ENCODE assay signal across 1 cellular context in the genomic region with DNA sequence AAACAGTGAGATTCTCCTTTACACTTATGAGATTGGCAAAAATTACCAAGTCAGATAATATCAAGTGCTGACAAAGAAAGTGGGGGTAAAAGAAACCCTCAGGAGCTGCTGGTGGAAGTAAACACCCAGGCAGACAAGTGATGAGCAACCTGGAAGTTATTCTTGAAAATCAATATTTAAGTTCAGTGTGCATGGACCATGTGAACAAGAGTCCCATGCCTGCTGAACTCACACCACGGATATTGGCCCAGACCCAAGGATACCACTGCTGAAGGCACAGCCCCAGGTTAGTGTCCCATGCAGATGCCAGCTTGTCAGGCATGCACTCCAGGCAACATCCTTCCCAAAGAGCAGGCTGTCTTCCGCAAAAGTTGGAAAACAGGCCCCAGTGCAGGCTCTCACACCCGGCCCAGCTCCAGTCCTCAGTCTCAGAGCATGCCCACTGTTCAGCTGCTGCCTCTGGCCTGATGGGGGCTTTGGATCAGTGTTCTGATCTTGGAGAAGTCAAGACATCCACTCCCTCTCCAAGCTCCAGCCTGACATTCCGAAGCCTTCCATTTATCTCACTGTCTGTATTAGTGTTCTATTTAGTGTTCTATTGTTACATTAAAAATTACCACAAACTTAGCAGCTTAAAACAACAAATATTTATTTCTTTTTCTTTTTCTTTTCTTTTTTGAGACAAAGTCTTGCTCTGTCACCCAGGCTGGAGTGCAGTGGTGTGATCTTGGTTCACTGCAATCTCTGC.
A peak's percentile ranks its signal among the peaks of the same experiment; 100 is the strongest.
TF ChIP-seq lines count a peak whose summit lies in the region.

No MANE protein-coding gene starts in this region.

TF ChIP-seq in HepG2, 621 proteins besides CTCF, POLR2A, EP300 and RAD21 (continued from another document and continues in another):
- TF ChIP-seq TAF15 (IDR thresholded peaks at IDR 0.05; ENCODE audit: low read depth, low read length, poor library complexity, severe bottlenecking) (no peak), ZNF234 (CRISPR knock-in tag; conservative IDR thresholded peaks at IDR 0.05) (no peak), ADNP (CRISPR knock-in tag; IDR thresholded peaks at IDR 0.05) (peak; percentile 67; the same call in 1 of the 2 replicates), ZNF44 (CRISPR knock-in tag; IDR thresholded peaks at IDR 0.05) (no peak), ZBTB7A (CRISPR knock-in tag; IDR thresholded peaks at IDR 0.05) (no peak; the same call in 1 of the 2 replicates), ZNF274 (CRISPR knock-in tag; IDR thresholded peaks at IDR 0.05) (no peak), CBFB (CRISPR knock-in tag; IDR thresholded peaks at IDR 0.05) (no peak; the same call in 1 of the 2 replicates), ZNF501 (CRISPR knock-in tag; IDR thresholded peaks at IDR 0.05) (no peak), E2F2 (CRISPR knock-in tag; IDR thresholded peaks at IDR 0.05; ENCODE audit: borderline replicate concordance) (no peak), MBD4 (IDR thresholded peaks at IDR 0.05; ENCODE audit: borderline replicate concordance, low read length) (no peak), ZSCAN25 (CRISPR knock-in tag; IDR thresholded peaks at IDR 0.05) (no peak; the same call in 1 of the 2 replicates), NR2C2 (CRISPR knock-in tag; IDR thresholded peaks at IDR 0.05; ENCODE audit: borderline replicate concordance) (peak; percentile 98), ESRRA (CRISPR knock-in tag; IDR thresholded peaks at IDR 0.05; ENCODE audit: low read depth) (peak; percentile 89), FOXC1 (CRISPR knock-in tag; IDR thresholded peaks at IDR 0.05; ENCODE audit: borderline replicate concordance) (no peak), ZUFSP (CRISPR knock-in tag; IDR thresholded peaks at IDR 0.05; ENCODE audit: borderline replicate concordance) (no peak), HIVEP1 (CRISPR knock-in tag; IDR thresholded peaks at IDR 0.05) (peak; percentile 82; the same call in 1 of the 2 replicates), MZF1 (CRISPR knock-in tag; IDR thresholded peaks at IDR 0.05; ENCODE audit: borderline replicate concordance) (peak; percentile 93), ISL2 (CRISPR knock-in tag; IDR thresholded peaks at IDR 0.05) (peak; percentile 85), FOSL1 (CRISPR knock-in tag; IDR thresholded peaks at IDR 0.05; ENCODE audit: borderline replicate concordance) (peak; percentile 94), SOX6 (IDR thresholded peaks at IDR 0.05) (no peak), SOX6 (CRISPR knock-in tag; IDR thresholded peaks at IDR 0.05) (peak; percentile 92), ZMYM2 (CRISPR knock-in tag; IDR thresholded peaks at IDR 0.05) (peak; percentile 87; the same call in 1 of the 2 replicates), HOXA3 (CRISPR knock-in tag; IDR thresholded peaks at IDR 0.05) (peak; percentile 89; the same call in 1 of the 2 replicates), JUNB (CRISPR knock-in tag; IDR thresholded peaks at IDR 0.05; ENCODE audit: borderline replicate concordance) (peak; percentile 91), ZNF276 (CRISPR knock-in tag; IDR thresholded peaks at IDR 0.05; ENCODE audit: low read depth) (0 out of 2 replicates have a peak, but pooled peaks have one; percentile 44), CHCHD3 (CRISPR knock-in tag; IDR thresholded peaks at IDR 0.05) (no peak), ZNF646 (CRISPR knock-in tag; IDR thresholded peaks at IDR 0.05) (no peak), RFX1 (IDR thresholded peaks at IDR 0.05) (no peak), GFI1 (CRISPR knock-in tag; IDR thresholded peaks at IDR 0.05; ENCODE audit: borderline replicate concordance) (peak; percentile 81), MAFG (CRISPR knock-in tag; IDR thresholded peaks at IDR 0.05) (no peak), SNAPC2 (CRISPR knock-in tag; IDR thresholded peaks at IDR 0.05) (no peak), MLLT10 (CRISPR knock-in tag; IDR thresholded peaks at IDR 0.05) (no peak), ZNF101 (CRISPR knock-in tag; IDR thresholded peaks at IDR 0.05; ENCODE audit: borderline replicate concordance, low read depth) (no peak), CEBPG (CRISPR knock-in tag; IDR thresholded peaks at IDR 0.05) (peak; percentile 50), RXRA (CRISPR knock-in tag; IDR thresholded peaks at IDR 0.05) (peak; percentile 80; the same call in 1 of the 2 replicates), SUZ12 (IDR thresholded peaks at IDR 0.05; ENCODE audit: low read depth, low read length) (no peak), ZNF790 (CRISPR knock-in tag; IDR thresholded peaks at IDR 0.05; ENCODE audit: borderline replicate concordance) (peak; percentile 38; the same call in 1 of the 2 replicates), RBFOX2 (IDR thresholded peaks at IDR 0.05; ENCODE audit: low read depth, low read length) (peak; percentile 37; the same call in 1 of the 2 replicates), ZNF296 (CRISPR knock-in tag; conservative IDR thresholded peaks at IDR 0.05) (no peak), ZNF441 (CRISPR knock-in tag; IDR thresholded peaks at IDR 0.05; ENCODE audit: borderline replicate concordance) (peak; percentile 40; the same call in 1 of the 2 replicates), LCORL (IDR thresholded peaks at IDR 0.05) (no peak), LCORL (CRISPR knock-in tag; IDR thresholded peaks at IDR 0.05) (peak; percentile 89), NONO (IDR thresholded peaks at IDR 0.05) (no peak), NONO (CRISPR knock-in tag; conservative IDR thresholded peaks at IDR 0.05) (peak; percentile 76; the same call in 1 of the 2 replicates), ZNF337 (CRISPR knock-in tag; IDR thresholded peaks at IDR 0.05; ENCODE audit: borderline replicate concordance, low read depth) (no peak), THAP8 (CRISPR knock-in tag; IDR thresholded peaks at IDR 0.05; ENCODE audit: borderline replicate concordance) (no peak), ZNF746 (CRISPR knock-in tag; IDR thresholded peaks at IDR 0.05) (no peak; the same call in 1 of the 2 replicates), SRY (CRISPR knock-in tag; IDR thresholded peaks at IDR 0.05) (no peak)
- TF ChIP-seq, protein P1, sequence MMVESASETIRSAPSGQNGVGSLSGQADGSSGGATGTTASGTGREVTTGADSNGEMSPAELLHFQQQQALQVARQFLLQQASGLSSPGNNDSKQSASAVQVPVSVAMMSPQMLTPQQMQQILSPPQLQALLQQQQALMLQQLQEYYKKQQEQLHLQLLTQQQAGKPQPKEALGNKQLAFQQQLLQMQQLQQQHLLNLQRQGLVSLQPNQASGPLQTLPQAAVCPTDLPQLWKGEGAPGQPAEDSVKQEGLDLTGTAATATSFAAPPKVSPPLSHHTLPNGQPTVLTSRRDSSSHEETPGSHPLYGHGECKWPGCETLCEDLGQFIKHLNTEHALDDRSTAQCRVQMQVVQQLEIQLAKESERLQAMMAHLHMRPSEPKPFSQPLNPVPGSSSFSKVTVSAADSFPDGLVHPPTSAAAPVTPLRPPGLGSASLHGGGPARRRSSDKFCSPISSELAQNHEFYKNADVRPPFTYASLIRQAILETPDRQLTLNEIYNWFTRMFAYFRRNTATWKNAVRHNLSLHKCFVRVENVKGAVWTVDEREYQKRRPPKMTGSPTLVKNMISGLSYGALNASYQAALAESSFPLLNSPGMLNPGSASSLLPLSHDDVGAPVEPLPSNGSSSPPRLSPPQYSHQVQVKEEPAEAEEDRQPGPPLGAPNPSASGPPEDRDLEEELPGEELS (CRISPR knock-in tag; IDR thresholded peaks at IDR 0.05): peak; percentile 94
- TF ChIP-seq, protein P2, sequence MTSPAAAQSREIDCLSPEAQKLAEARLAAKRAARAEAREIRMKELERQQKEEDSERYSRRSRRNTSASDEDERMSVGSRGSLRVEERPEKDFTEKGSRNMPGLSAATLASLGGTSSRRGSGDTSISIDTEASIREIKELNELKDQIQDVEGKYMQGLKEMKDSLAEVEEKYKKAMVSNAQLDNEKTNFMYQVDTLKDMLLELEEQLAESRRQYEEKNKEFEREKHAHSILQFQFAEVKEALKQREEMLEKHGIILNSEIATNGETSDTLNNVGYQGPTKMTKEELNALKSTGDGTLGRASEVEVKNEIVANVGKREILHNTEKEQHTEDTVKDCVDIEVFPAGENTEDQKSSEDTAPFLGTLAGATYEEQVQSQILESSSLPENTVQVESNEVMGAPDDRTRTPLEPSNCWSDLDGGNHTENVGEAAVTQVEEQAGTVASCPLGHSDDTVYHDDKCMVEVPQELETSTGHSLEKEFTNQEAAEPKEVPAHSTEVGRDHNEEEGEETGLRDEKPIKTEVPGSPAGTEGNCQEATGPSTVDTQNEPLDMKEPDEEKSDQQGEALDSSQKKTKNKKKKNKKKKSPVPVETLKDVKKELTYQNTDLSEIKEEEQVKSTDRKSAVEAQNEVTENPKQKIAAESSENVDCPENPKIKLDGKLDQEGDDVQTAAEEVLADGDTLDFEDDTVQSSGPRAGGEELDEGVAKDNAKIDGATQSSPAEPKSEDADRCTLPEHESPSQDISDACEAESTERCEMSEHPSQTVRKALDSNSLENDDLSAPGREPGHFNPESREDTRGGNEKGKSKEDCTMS (CRISPR knock-in tag; conservative IDR thresholded peaks at IDR 0.05): no peak
